Comparison of ENCODE assay signal across 21 cellular contexts in the genomic region with DNA sequence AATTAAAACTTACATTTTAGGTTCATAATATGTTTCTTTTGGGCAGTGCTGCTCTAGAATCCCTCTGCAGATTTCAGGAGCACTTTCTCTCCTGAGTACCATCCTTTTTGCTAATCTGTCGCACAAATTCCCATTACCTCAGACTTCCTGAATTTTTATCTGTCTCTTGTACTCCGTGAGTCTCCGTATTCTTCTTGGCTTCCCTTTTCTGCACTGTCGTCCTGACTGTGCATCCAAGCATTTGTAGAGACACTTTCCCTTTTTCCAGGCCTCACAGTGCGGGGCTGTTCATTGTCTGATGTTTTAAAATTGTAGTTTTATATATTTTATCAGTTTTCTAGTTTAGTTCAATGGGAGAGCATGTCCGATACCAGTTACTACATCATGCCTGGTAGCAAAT. TPM values are rescaled to one million over a fixed set of nuclear protein-coding genes. Genes with fewer than 3 reads are reported as not detected.
DNase-seq lines count a peak whose midpoint lies in the region; ATAC-seq, FAIRE-seq and TF ChIP-seq lines count a peak whose summit lies in the region.
"Had no signal": no experiment of that assay in that cellular context is flagged by ENCODE, and none has a peak within 500 bp of the region (broad histone marks: within the 10 kb centered on the region; RNA-seq: fewer than 3 reads in every experiment).

No MANE protein-coding gene starts in this region.

- H3K9me2 ChIP-seq in GM23338 (ENCODE audit: insufficient read depth), result no peaks in the 10 kb centered on the region

- H3K4me1 ChIP-seq in GM23338 (ENCODE audit: insufficient read depth) (peaks cover 27% of the 10 kb centered on the region), astrocyte (ENCODE audit: insufficient read depth, low read length) (peaks cover 8% of the 10 kb centered on the region), left lung (peaks cover 6 to 24% of the 10 kb centered on the region in 2 donors)
- H3K4me1 ChIP-seq: BE2C had no signal

- H2AFZ ChIP-seq in GM23338, result no peak overlapping the region
- no peak overlapping the region for H2AFZ ChIP-seq in astrocyte (ENCODE audit: low read depth, low read length)
- H2AFZ ChIP-seq: PC-9 had no signal

- peaks cover 100% of the 10 kb centered on the region for H3K79me2 ChIP-seq in GM23338 (replicated peaks; ENCODE audit: insufficient read depth)
- peaks cover 97% of the 10 kb centered on the region for H3K79me2 ChIP-seq in astrocyte (ENCODE audit: insufficient read depth, low read length)

- H3K36me3 ChIP-seq in GM23338 (ENCODE audit: insufficient read depth) (no peaks in the 10 kb centered on the region), astrocyte (ENCODE audit: insufficient read depth, low read length) (no peaks in the 10 kb centered on the region), left lung (no peaks in the 10 kb centered on the region)
- H3K36me3 ChIP-seq: BE2C had no signal

- peaks cover 4% of the 10 kb centered on the region for H3K27me3 Mint-ChIP-seq in GM23338 (ENCODE audit: insufficient read depth, low read depth, poor library complexity)
- H3K27me3 Mint-ChIP-seq in astrocyte (ENCODE audit: low read depth, unreplicated experiment), result no peaks in the 10 kb centered on the region
- no peaks in the 10 kb centered on the region for H3K27me3 Mint-ChIP-seq in activated CD4-positive, alpha-beta T cell treated with anti-CD3 and anti-CD28 coated beads for 36 hours

- H3K36me3 Mint-ChIP-seq in GM23338 (ENCODE audit: low read depth) (peaks cover 20% of the 10 kb centered on the region; the same call in 2 of the 3 replicates), astrocyte (ENCODE audit: low read depth, unreplicated experiment) (peaks cover 5% of the 10 kb centered on the region)
- peaks cover 26% of the 10 kb centered on the region for H3K36me3 Mint-ChIP-seq in activated CD4-positive, alpha-beta T cell treated with anti-CD3 and anti-CD28 coated beads for 36 hours (ENCODE audit: low read depth)

- H3K4me3 ChIP-seq in GM23338 (no peak overlapping the region), astrocyte (ENCODE audit: insufficient read depth, low read depth, low read length) (no peak overlapping the region), left lung (no peak overlapping the region)
- H3K4me3 ChIP-seq: MG63, PC-9 had no signal

- H3K4me3 Mint-ChIP-seq in GM23338, result no peak overlapping the region
- peak overlapping the region; percentile 7 for H3K4me3 Mint-ChIP-seq in astrocyte (ENCODE audit: unreplicated experiment)
- H3K4me3 Mint-ChIP-seq in activated CD4-positive, alpha-beta T cell treated with anti-CD3 and anti-CD28 coated beads for 36 hours, result no peak overlapping the region
- H3K4me3 Mint-ChIP-seq: CD14-positive monocyte had no signal

- H3K27ac ChIP-seq in GM23338 (ENCODE audit: low read depth), result no peak overlapping the region
- no peak overlapping the region for H3K27ac ChIP-seq in astrocyte (ENCODE audit: low read depth, low read length)
- peak overlapping the region in 1 of 2 donors; percentile 10 for H3K27ac ChIP-seq in left lung
- H3K27ac ChIP-seq: PC-9 had no signal

- H3K9me3 ChIP-seq in astrocyte (ENCODE audit: insufficient read depth, low read depth, low read length), result no peaks in the 10 kb centered on the region
- peaks cover 0 to 5% of the 10 kb centered on the region in 2 donors for H3K9me3 ChIP-seq in left lung
- H3K9me3 ChIP-seq: BE2C had no signal

- TF ChIP-seq CTCF in GM23338 (conservative IDR thresholded peaks at IDR 0.05; ENCODE audit: low read depth in 2 of 2) (no peak), astrocyte (IDR thresholded peaks at IDR 0.05; ENCODE audit: insufficient read depth, low read depth, low read length) (no peak), left lung (IDR thresholded peaks at IDR 0.05) (no peak)

- ATAC-seq in GM23338 (no peak), left lung (peak; percentile 31), GM18870 (IDR thresholded peaks at IDR 0.05; ENCODE audit: unreplicated experiment) (no peak)
- ATAC-seq in activated CD4-positive, alpha-beta T cell treated with anti-CD3 and anti-CD28 coated beads for 36 hours, result no peak

- DNase-seq in CD1c-positive myeloid dendritic cell (ENCODE audit: extremely low spot score) (peak; percentile 55), GM23338 (ENCODE audit: low spot score) (no peak), astrocyte (ENCODE audit: low read depth) (no peak), left lung (no peak), hepatic stellate cell (ENCODE audit: low spot score) (no peak)
- no peak for DNase-seq in activated CD4-positive, alpha-beta T cell treated with anti-CD3 and anti-CD28 coated beads for 36 hours
- DNase-seq: BE2C, Calu3, DMS79 treated with DMSO at 0.1 percent for 48 hours, GF-D8, H7, KG1, MG63, NCI-H2029 treated with DMSO at 0.1 percent for 48 hours, NCI-H2227 treated with DMSO at 0.1 percent for 48 hours, NCI-H526 treated with DMSO at 0.1 percent for 48 hours, PC-9, SHP77 treated with DMSO at 0.1 percent for 48 hours had no signal

- H3K27ac Mint-ChIP-seq in GM23338 (peak overlapping the region; percentile 58; the same call in 1 of the 2 replicates), astrocyte (ENCODE audit: unreplicated experiment) (peak overlapping the region; percentile 3)
- no peak overlapping the region for H3K27ac Mint-ChIP-seq in activated CD4-positive, alpha-beta T cell treated with anti-CD3 and anti-CD28 coated beads for 36 hours

- FAIRE-seq in astrocyte (lab: Jason Lieb, UNC), result no peak
- FAIRE-seq: GM12891 had no signal

- no peak overlapping the region for H3K4me2 ChIP-seq in GM23338
- no peak overlapping the region for H3K4me2 ChIP-seq in astrocyte (ENCODE audit: low read length)
- H3K4me2 ChIP-seq: PC-9 had no signal

- H3F3A ChIP-seq in GM23338 (replicated peaks; ENCODE audit: low read depth), result no peaks in the 10 kb centered on the region

- intact Hi-C loops in left lung (cut with DNase I), result no loop called here
- intact Hi-C loops in activated CD4-positive, alpha-beta T cell treated with anti-CD3 and anti-CD28 coated beads for 36 hours (cut with DNase I, micrococcal nuclease), result no loop called here

- no peak overlapping the region for H3K9ac ChIP-seq in astrocyte (ENCODE audit: low read length)

- H3K9me3 Mint-ChIP-seq in GM23338 (peaks cover 9% of the 10 kb centered on the region), astrocyte (ENCODE audit: unreplicated experiment) (peaks cover 2% of the 10 kb centered on the region)
- peaks cover 11% of the 10 kb centered on the region for H3K9me3 Mint-ChIP-seq in activated CD4-positive, alpha-beta T cell treated with anti-CD3 and anti-CD28 coated beads for 36 hours (ENCODE audit: low read depth)

- CTCF ChIA-PET in activated CD4-positive, alpha-beta T cell treated with anti-CD3 and anti-CD28 coated beads for 36 hours (lab: Charles Lee), result no interaction called here

- H4K20me1 ChIP-seq in GM23338 (replicated peaks; ENCODE audit: insufficient read depth) (0 out of 2 replicates have a peak, but pooled peaks cover 3% of the 10 kb centered on the region), astrocyte (ENCODE audit: insufficient read depth, low read length) (peaks cover 77% of the 10 kb centered on the region)

- H3K4me1 Mint-ChIP-seq in GM23338, result peaks cover 28% of the 10 kb centered on the region; the same call in 2 of the 3 replicates
- H3K4me1 Mint-ChIP-seq in astrocyte (ENCODE audit: low read depth, unreplicated experiment), result peaks cover 28% of the 10 kb centered on the region
- peaks cover 35% of the 10 kb centered on the region for H3K4me1 Mint-ChIP-seq in activated CD4-positive, alpha-beta T cell treated with anti-CD3 and anti-CD28 coated beads for 36 hours

- POLR2A ChIA-PET in activated CD4-positive, alpha-beta T cell treated with anti-CD3 and anti-CD28 coated beads for 36 hours (lab: Charles Lee), result no interaction called here

- H3K27me3 ChIP-seq in GM23338 (ENCODE audit: insufficient read depth) (no peaks in the 10 kb centered on the region), astrocyte (ENCODE audit: insufficient read depth, low read length) (no peaks in the 10 kb centered on the region), left lung (no peaks in the 10 kb centered on the region)
- H3K27me3 ChIP-seq: BE2C, MG63 had no signal

TF ChIP-seq in GM23338, 12 proteins besides CTCF, POLR2A, EP300 and RAD21 (continues in another document):
- no peak for TF ChIP-seq EZH2 (IDR thresholded peaks at IDR 0.05; ENCODE audit: low read depth, unreplicated experiment)
- no peak for TF ChIP-seq JUNB (IDR thresholded peaks at IDR 0.05; ENCODE audit: unreplicated experiment)
- TF ChIP-seq, protein P1, sequence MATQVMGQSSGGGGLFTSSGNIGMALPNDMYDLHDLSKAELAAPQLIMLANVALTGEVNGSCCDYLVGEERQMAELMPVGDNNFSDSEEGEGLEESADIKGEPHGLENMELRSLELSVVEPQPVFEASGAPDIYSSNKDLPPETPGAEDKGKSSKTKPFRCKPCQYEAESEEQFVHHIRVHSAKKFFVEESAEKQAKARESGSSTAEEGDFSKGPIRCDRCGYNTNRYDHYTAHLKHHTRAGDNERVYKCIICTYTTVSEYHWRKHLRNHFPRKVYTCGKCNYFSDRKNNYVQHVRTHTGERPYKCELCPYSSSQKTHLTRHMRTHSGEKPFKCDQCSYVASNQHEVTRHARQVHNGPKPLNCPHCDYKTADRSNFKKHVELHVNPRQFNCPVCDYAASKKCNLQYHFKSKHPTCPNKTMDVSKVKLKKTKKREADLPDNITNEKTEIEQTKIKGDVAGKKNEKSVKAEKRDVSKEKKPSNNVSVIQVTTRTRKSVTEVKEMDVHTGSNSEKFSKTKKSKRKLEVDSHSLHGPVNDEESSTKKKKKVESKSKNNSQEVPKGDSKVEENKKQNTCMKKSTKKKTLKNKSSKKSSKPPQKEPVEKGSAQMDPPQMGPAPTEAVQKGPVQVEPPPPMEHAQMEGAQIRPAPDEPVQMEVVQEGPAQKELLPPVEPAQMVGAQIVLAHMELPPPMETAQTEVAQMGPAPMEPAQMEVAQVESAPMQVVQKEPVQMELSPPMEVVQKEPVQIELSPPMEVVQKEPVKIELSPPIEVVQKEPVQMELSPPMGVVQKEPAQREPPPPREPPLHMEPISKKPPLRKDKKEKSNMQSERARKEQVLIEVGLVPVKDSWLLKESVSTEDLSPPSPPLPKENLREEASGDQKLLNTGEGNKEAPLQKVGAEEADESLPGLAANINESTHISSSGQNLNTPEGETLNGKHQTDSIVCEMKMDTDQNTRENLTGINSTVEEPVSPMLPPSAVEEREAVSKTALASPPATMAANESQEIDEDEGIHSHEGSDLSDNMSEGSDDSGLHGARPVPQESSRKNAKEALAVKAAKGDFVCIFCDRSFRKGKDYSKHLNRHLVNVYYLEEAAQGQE (IDR thresholded peaks at IDR 0.05; ENCODE audit: unreplicated experiment), result no peak
- no peak for TF ChIP-seq NANOG (IDR thresholded peaks at IDR 0.05; ENCODE audit: borderline replicate concordance)
- no peak for TF ChIP-seq ZNF114 (CRISPR knock-in tag; IDR thresholded peaks at IDR 0.05)
- no peak for TF ChIP-seq ZNF331 (CRISPR knock-in tag; IDR thresholded peaks at IDR 0.05; ENCODE audit: low read depth)

RNA-seq across cellular contexts. Expression of a gene that starts 27.3 kb away (rescaled TPM):
- total RNA-seq in GM23338 (2014; rRNA removed; shearing (Covaris generic)), result 42.3 and 46.1 TPM in 2 replicates
- 17.7 and 20.3 TPM in 2 replicates for polyA plus RNA-seq in GM23338 (2016; fragmentation: Nextera tagmentation; extraction: Ambion mirVana)
- total RNA-seq in astrocyte, result 46.3 and 48.8 TPM in 2 replicates
- 10 to 100 TPM; 56.1 to 68.1 TPM for total RNA-seq in left lung
- 10 to 100 TPM; 16.5 to 20.9 TPM for total RNA-seq in activated CD4-positive, alpha-beta T cell treated with anti-CD3 and anti-CD28 coated beads for 36 hours
